1 cellular context compared by ENCODE assay signal in the genomic region with DNA sequence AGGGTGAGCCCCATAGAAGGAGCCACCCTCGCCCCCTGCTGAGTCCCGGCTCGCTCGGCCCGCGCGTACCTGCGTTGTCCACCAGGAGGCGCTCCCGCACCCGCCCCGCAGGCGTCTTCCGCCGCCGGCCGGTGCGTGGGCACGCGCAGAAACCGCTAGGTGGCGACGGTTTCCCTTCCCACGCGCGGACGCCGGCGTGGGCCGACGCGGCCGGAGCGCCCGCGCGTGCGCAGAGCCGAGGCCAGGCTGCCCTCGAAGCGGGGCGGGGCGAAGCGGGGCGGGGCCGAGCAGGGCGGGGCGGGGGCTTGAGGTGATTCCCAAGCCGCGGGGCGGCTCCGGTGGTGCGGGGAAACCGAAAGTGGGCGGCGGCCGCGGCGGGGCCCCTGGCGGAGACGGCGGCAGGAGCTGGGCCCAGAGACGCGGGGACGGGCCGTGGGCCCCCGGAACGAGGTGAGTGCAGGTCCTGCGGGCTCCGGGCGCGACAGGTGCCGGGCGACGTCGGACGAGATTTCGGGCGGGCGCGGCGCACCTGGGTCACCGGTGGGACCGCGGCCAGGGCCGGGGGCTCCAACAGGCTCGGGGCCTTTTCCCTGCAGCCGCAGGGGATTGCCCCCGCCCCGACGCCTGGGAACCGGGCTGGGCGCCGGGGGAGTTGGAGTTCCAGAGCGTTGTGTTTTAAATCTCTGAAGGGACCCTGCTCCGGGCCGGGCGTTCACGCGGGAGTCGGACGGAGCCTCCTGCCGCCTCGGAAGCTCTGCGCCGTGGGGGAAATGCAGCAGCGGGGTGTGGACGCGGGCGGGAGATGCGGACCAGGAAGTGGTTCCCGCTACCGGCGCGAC.
TF ChIP-seq lines count a peak whose summit lies in the region.

A gene with protein sequence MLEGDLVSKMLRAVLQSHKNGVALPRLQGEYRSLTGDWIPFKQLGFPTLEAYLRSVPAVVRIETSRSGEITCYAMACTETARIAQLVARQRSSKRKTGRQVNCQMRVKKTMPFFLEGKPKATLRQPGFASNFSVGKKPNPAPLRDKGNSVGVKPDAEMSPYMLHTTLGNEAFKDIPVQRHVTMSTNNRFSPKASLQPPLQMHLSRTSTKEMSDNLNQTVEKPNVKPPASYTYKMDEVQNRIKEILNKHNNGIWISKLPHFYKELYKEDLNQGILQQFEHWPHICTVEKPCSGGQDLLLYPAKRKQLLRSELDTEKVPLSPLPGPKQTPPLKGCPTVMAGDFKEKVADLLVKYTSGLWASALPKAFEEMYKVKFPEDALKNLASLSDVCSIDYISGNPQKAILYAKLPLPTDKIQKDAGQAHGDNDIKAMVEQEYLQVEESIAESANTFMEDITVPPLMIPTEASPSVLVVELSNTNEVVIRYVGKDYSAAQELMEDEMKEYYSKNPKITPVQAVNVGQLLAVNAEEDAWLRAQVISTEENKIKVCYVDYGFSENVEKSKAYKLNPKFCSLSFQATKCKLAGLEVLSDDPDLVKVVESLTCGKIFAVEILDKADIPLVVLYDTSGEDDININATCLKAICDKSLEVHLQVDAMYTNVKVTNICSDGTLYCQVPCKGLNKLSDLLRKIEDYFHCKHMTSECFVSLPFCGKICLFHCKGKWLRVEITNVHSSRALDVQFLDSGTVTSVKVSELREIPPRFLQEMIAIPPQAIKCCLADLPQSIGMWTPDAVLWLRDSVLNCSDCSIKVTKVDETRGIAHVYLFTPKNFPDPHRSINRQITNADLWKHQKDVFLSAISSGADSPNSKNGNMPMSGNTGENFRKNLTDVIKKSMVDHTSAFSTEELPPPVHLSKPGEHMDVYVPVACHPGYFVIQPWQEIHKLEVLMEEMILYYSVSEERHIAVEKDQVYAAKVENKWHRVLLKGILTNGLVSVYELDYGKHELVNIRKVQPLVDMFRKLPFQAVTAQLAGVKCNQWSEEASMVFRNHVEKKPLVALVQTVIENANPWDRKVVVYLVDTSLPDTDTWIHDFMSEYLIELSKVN (plus strand): TSS at position 308 of the 839 bp plus-strand sequence. CDS start 16,370 bp downstream, outside the sequence.

TF ChIP-seq in HepG2, 621 proteins besides CTCF, POLR2A, EP300 and RAD21 (continued from another document and continues in another):
- no peak for TF ChIP-seq ZNF484 (CRISPR knock-in tag; IDR thresholded peaks at IDR 0.05; ENCODE audit: borderline replicate concordance, low read depth)
- peak; percentile 54; the same call in 1 of the 2 replicates for TF ChIP-seq NCOA1 (CRISPR knock-in tag; IDR thresholded peaks at IDR 0.05)
- TF ChIP-seq RFXAP (CRISPR knock-in tag; IDR thresholded peaks at IDR 0.05; ENCODE audit: borderline replicate concordance) = peak; percentile 93; the same call in 1 of the 2 replicates
- TF ChIP-seq XBP1 (CRISPR knock-in tag; IDR thresholded peaks at IDR 0.05) = no peak
- TF ChIP-seq, protein P1, sequence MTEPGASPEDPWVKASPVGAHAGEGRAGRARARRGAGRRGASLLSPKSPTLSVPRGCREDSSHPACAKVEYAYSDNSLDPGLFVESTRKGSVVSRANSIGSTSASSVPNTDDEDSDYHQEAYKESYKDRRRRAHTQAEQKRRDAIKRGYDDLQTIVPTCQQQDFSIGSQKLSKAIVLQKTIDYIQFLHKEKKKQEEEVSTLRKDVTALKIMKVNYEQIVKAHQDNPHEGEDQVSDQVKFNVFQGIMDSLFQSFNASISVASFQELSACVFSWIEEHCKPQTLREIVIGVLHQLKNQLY (CRISPR knock-in tag; IDR thresholded peaks at IDR 0.05) = no peak
- TF ChIP-seq TEAD3 (CRISPR knock-in tag; optimal IDR thresholded peaks at IDR 0.05; ENCODE audit: borderline replicate concordance) = peak; percentile 29
- TF ChIP-seq CAMTA2 (CRISPR knock-in tag; IDR thresholded peaks at IDR 0.05; ENCODE audit: borderline replicate concordance) = no peak
- peak; percentile 99 for TF ChIP-seq KDM1A (CRISPR knock-in tag; IDR thresholded peaks at IDR 0.05)
- TF ChIP-seq, protein P2, sequence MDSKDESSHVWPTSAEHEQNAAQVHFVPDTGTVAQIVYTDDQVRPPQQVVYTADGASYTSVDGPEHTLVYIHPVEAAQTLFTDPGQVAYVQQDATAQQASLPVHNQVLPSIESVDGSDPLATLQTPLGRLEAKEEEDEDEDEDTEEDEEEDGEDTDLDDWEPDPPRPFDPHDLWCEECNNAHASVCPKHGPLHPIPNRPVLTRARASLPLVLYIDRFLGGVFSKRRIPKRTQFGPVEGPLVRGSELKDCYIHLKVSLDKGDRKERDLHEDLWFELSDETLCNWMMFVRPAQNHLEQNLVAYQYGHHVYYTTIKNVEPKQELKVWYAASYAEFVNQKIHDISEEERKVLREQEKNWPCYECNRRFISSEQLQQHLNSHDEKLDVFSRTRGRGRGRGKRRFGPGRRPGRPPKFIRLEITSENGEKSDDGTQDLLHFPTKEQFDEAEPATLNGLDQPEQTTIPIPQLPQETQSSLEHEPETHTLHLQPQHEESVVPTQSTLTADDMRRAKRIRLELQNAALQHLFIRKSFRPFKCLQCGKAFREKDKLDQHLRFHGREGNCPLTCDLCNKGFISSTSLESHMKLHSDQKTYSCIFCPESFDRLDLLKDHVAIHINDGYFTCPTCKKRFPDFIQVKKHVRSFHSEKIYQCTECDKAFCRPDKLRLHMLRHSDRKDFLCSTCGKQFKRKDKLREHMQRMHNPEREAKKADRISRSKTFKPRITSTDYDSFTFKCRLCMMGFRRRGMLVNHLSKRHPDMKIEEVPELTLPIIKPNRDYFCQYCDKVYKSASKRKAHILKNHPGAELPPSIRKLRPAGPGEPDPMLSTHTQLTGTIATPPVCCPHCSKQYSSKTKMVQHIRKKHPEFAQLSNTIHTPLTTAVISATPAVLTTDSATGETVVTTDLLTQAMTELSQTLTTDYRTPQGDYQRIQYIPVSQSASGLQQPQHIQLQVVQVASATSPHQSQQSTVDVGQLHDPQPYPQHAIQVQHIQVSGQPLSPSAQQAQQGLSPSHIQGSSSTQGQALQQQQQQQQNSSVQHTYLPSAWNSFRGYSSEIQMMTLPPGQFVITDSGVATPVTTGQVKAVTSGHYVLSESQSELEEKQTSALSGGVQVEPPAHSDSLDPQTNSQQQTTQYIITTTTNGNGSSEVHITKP (CRISPR knock-in tag; IDR thresholded peaks at IDR 0.05; ENCODE audit: low read depth) = no peak
- TF ChIP-seq, protein P3, sequence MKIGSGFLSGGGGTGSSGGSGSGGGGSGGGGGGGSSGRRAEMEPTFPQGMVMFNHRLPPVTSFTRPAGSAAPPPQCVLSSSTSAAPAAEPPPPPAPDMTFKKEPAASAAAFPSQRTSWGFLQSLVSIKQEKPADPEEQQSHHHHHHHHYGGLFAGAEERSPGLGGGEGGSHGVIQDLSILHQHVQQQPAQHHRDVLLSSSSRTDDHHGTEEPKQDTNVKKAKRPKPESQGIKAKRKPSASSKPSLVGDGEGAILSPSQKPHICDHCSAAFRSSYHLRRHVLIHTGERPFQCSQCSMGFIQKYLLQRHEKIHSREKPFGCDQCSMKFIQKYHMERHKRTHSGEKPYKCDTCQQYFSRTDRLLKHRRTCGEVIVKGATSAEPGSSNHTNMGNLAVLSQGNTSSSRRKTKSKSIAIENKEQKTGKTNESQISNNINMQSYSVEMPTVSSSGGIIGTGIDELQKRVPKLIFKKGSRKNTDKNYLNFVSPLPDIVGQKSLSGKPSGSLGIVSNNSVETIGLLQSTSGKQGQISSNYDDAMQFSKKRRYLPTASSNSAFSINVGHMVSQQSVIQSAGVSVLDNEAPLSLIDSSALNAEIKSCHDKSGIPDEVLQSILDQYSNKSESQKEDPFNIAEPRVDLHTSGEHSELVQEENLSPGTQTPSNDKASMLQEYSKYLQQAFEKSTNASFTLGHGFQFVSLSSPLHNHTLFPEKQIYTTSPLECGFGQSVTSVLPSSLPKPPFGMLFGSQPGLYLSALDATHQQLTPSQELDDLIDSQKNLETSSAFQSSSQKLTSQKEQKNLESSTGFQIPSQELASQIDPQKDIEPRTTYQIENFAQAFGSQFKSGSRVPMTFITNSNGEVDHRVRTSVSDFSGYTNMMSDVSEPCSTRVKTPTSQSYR (CRISPR knock-in tag; IDR thresholded peaks at IDR 0.05; ENCODE audit: borderline replicate concordance) = peak; percentile 26; the same call in 1 of the 2 replicates
- TF ChIP-seq IRF2 (CRISPR knock-in tag; IDR thresholded peaks at IDR 0.05) = peak; percentile 87
- TF ChIP-seq, protein P4, sequence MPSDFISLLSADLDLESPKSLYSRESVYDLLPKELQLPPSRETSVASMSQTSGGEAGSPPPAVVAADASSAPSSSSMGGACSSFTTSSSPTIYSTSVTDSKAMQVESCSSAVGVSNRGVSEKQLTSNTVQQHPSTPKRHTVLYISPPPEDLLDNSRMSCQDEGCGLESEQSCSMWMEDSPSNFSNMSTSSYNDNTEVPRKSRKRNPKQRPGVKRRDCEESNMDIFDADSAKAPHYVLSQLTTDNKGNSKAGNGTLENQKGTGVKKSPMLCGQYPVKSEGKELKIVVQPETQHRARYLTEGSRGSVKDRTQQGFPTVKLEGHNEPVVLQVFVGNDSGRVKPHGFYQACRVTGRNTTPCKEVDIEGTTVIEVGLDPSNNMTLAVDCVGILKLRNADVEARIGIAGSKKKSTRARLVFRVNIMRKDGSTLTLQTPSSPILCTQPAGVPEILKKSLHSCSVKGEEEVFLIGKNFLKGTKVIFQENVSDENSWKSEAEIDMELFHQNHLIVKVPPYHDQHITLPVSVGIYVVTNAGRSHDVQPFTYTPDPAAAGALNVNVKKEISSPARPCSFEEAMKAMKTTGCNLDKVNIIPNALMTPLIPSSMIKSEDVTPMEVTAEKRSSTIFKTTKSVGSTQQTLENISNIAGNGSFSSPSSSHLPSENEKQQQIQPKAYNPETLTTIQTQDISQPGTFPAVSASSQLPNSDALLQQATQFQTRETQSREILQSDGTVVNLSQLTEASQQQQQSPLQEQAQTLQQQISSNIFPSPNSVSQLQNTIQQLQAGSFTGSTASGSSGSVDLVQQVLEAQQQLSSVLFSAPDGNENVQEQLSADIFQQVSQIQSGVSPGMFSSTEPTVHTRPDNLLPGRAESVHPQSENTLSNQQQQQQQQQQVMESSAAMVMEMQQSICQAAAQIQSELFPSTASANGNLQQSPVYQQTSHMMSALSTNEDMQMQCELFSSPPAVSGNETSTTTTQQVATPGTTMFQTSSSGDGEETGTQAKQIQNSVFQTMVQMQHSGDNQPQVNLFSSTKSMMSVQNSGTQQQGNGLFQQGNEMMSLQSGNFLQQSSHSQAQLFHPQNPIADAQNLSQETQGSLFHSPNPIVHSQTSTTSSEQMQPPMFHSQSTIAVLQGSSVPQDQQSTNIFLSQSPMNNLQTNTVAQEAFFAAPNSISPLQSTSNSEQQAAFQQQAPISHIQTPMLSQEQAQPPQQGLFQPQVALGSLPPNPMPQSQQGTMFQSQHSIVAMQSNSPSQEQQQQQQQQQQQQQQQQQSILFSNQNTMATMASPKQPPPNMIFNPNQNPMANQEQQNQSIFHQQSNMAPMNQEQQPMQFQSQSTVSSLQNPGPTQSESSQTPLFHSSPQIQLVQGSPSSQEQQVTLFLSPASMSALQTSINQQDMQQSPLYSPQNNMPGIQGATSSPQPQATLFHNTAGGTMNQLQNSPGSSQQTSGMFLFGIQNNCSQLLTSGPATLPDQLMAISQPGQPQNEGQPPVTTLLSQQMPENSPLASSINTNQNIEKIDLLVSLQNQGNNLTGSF (CRISPR knock-in tag; IDR thresholded peaks at IDR 0.05) = no peak
- TF ChIP-seq, protein P5, sequence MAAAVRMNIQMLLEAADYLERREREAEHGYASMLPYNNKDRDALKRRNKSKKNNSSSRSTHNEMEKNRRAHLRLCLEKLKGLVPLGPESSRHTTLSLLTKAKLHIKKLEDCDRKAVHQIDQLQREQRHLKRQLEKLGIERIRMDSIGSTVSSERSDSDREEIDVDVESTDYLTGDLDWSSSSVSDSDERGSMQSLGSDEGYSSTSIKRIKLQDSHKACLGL (CRISPR knock-in tag; IDR thresholded peaks at IDR 0.05) = peak; percentile 54; the same call in 1 of the 2 replicates
- no peak for TF ChIP-seq ZSCAN20 (CRISPR knock-in tag; IDR thresholded peaks at IDR 0.05; ENCODE audit: borderline replicate concordance)
- TF ChIP-seq BRD4 (CRISPR knock-in tag; IDR thresholded peaks at IDR 0.05) = no peak; the same call in 1 of the 2 replicates
- peak; percentile 56; the same call in 1 of the 2 replicates for TF ChIP-seq ZNF749 (CRISPR knock-in tag; IDR thresholded peaks at IDR 0.05; ENCODE audit: borderline replicate concordance)
- no peak for TF ChIP-seq POLR2AphosphoS5 (IDR thresholded peaks at IDR 0.05; ENCODE audit: low read depth, low read length)
- TF ChIP-seq, protein P6, sequence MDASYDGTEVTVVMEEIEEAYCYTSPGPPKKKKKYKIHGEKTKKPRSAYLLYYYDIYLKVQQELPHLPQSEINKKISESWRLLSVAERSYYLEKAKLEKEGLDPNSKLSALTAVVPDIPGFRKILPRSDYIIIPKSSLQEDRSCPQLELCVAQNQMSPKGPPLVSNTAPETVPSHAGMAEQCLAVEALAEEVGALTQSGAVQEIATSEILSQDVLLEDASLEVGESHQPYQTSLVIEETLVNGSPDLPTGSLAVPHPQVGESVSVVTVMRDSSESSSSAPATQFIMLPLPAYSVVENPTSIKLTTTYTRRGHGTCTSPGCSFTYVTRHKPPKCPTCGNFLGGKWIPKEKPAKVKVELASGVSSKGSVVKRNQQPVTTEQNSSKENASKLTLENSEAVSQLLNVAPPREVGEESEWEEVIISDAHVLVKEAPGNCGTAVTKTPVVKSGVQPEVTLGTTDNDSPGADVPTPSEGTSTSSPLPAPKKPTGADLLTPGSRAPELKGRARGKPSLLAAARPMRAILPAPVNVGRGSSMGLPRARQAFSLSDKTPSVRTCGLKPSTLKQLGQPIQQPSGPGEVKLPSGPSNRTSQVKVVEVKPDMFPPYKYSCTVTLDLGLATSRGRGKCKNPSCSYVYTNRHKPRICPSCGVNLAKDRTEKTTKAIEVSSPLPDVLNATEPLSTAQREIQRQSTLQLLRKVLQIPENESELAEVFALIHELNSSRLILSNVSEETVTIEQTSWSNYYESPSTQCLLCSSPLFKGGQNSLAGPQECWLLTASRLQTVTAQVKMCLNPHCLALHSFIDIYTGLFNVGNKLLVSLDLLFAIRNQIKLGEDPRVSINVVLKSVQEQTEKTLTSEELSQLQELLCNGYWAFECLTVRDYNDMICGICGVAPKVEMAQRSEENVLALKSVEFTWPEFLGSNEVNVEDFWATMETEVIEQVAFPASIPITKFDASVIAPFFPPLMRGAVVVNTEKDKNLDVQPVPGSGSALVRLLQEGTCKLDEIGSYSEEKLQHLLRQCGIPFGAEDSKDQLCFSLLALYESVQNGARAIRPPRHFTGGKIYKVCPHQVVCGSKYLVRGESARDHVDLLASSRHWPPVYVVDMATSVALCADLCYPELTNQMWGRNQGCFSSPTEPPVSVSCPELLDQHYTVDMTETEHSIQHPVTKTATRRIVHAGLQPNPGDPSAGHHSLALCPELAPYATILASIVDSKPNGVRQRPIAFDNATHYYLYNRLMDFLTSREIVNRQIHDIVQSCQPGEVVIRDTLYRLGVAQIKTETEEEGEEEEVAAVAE (CRISPR knock-in tag; IDR thresholded peaks at IDR 0.05; ENCODE audit: borderline replicate concordance) = no peak
- TF ChIP-seq ZNF335 (CRISPR knock-in tag; IDR thresholded peaks at IDR 0.05) = no peak
- TF ChIP-seq FOSL2 (CRISPR knock-in tag; IDR thresholded peaks at IDR 0.05) = peak; percentile 44; the same call in 1 of the 2 replicates
- peak; percentile 76; the same call in 1 of the 2 replicates for TF ChIP-seq ZNF383 (CRISPR knock-in tag; IDR thresholded peaks at IDR 0.05; ENCODE audit: borderline replicate concordance)
- TF ChIP-seq, protein P7, sequence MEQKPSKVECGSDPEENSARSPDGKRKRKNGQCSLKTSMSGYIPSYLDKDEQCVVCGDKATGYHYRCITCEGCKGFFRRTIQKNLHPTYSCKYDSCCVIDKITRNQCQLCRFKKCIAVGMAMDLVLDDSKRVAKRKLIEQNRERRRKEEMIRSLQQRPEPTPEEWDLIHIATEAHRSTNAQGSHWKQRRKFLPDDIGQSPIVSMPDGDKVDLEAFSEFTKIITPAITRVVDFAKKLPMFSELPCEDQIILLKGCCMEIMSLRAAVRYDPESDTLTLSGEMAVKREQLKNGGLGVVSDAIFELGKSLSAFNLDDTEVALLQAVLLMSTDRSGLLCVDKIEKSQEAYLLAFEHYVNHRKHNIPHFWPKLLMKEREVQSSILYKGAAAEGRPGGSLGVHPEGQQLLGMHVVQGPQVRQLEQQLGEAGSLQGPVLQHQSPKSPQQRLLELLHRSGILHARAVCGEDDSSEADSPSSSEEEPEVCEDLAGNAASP (CRISPR knock-in tag; IDR thresholded peaks at IDR 0.05; ENCODE audit: borderline replicate concordance) = no peak
